In the genomic region with DNA sequence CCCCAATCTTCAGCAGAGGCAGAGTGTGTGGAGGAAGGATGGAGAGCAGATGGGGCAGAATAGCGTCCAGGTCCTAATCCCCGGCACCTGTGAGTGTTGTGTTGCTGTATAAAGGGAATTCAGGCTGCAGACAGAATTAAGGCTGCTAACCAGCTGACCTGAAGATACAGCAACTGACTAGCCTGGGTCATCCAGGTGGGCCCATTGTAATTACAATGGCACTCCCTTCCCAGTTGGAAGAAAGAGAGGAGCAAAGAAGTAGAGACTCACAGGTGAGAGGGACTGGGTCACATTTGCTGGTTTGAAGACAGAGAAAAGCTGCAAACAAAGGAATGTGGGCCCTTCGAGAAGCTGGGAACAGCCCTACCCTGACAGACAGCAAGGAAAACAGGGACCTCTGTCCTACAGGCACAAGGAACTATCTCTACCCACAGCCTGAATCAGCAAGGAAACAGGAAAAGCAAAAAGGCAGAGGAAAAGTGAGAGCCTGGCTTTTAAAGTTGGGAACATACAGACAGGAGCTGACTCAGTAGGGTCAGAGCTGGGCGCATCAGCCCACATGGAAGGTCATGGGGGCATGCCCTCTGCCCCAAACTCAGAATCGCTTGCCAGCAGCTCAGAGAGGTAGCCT, we compare ENCODE assay signal across 17 cellular contexts. TPM values are rescaled to one million over a fixed set of nuclear protein-coding genes. Genes with fewer than 3 reads are reported as not detected.
DNase-seq lines count a peak whose midpoint lies in the region; ATAC-seq and TF ChIP-seq lines count a peak whose summit lies in the region.
"Had no signal": no experiment of that assay in that cellular context is flagged by ENCODE, and none has a peak within 500 bp of the region (broad histone marks: within the 10 kb centered on the region; RNA-seq: fewer than 3 reads in every experiment).

No MANE protein-coding gene starts in this region.

- H2AK5ac ChIP-seq in neuronal stem cell (ENCODE audit: low read depth, low read length), result no peak overlapping the region

- intact Hi-C loops in CD14-positive monocyte (cut with micrococcal nuclease) (no loop called here), left colon (cut with DNase I, micrococcal nuclease) (no loop called here), OCI-LY7 (cut with micrococcal nuclease; ENCODE audit: unreplicated experiment) (no loop called here)

- no peaks in the 10 kb centered on the region for H3K9me2 ChIP-seq in OCI-LY7 (ENCODE audit: insufficient read depth, low read length)

- no peak overlapping the region for H2BK12ac ChIP-seq in neuronal stem cell (ENCODE audit: low read length)

- no peak overlapping the region for H3K4ac ChIP-seq in neuronal stem cell (ENCODE audit: low read length)

- no peak overlapping the region for H4K91ac ChIP-seq in neuronal stem cell (ENCODE audit: low read depth, low read length, poor library complexity)

- no TSS peak for BruUV-seq in OCI-LY7 (replicated peaks; lab: Mats Ljungman, UMichigan)

- TF ChIP-seq CTCF in CD14-positive monocyte (IDR thresholded peaks at IDR 0.05) (no peak), WTC11 (IDR thresholded peaks at IDR 0.05) (no peak), OCI-LY7 (conservative IDR thresholded peaks at IDR 0.05; ENCODE audit: low read length) (no peak)

- no peak overlapping the region for H3K4me3 Mint-ChIP-seq in CD14-positive monocyte
- H3K4me3 Mint-ChIP-seq in WTC11, result no peak overlapping the region
- no peak overlapping the region for H3K4me3 Mint-ChIP-seq in natural killer cell treated with Interleukin-12 subunit alpha and Interleukin-12 subunit beta and Interleukin-15 and Interleukin-18, amount 100 ng/mL, for 72 hours

- H3K4me1 ChIP-seq in neuronal stem cell (ENCODE audit: control insufficient read depth in 2 of 2, insufficient read depth in 1 of 2, low read depth in 1 of 2, low read length in 2 of 2), result peaks cover 0 to 31% of the 10 kb centered on the region in 2 donors
- no peaks in the 10 kb centered on the region for H3K4me1 ChIP-seq in OCI-LY7 (ENCODE audit: insufficient read depth, low read length, poor library complexity, severe bottlenecking)
- H3K4me1 ChIP-seq: A549, Caco-2 had no signal

- H4K8ac ChIP-seq in neuronal stem cell (ENCODE audit: low read depth, low read length), result peak overlapping the region; percentile 68

- CTCF ChIA-PET in WTC11 (lab: Charles Lee) (interaction anchor here (0.6 to 1.8 kb wide), 9 partner anchors 9 to 540 kb away, joined by 3 to 6 read pairs (median 3); no protein-coding TSS in a partner anchor), OCI-LY7 (lab: Charles Lee; ENCODE audit: unreplicated experiment) (interaction anchor here (0.6 kb wide), 1 partner anchor 591 kb away, joined by 3 read pairs; no protein-coding TSS in a partner anchor)

- no peaks in the 10 kb centered on the region for H3K79me1 ChIP-seq in neuronal stem cell (ENCODE audit: low read depth, low read length)

- H3K4me3 ChIP-seq in neuronal stem cell (ENCODE audit: low read length in 2 of 2) (no peak overlapping the region), OCI-LY7 (ENCODE audit: low read depth, low read length, poor library complexity, severe bottlenecking) (no peak overlapping the region)
- H3K4me3 ChIP-seq: A549, SJCRH30 had no signal

- H3K36me3 Mint-ChIP-seq in CD14-positive monocyte (no peaks in the 10 kb centered on the region), WTC11 (peaks cover 3% of the 10 kb centered on the region; the same call in 1 of the 2 replicates)
- no peaks in the 10 kb centered on the region for H3K36me3 Mint-ChIP-seq in natural killer cell treated with Interleukin-12 subunit alpha and Interleukin-12 subunit beta and Interleukin-15 and Interleukin-18, amount 100 ng/mL, for 72 hours

- H3K27ac ChIP-seq in neuronal stem cell (replicated peaks; ENCODE audit: low read length), result peak overlapping the region; percentile 21
- H3K27ac ChIP-seq in OCI-LY7 (ENCODE audit: low read depth, low read length, poor library complexity, severe bottlenecking), result no peak overlapping the region
- H3K27ac ChIP-seq: A549, SJCRH30 had no signal

- no peak overlapping the region for H3K14ac ChIP-seq in neuronal stem cell (ENCODE audit: low read length)

- ATAC-seq in WTC11 (peak; percentile 75), left colon (peak; percentile 73)
- ATAC-seq in natural killer cell treated with Interleukin-12 subunit alpha and Interleukin-12 subunit beta and Interleukin-15 and Interleukin-18, amount 100 ng/mL, for 72 hours, result no peak
- ATAC-seq: A549, PC-3 had no signal

- no peak overlapping the region for H3K9ac ChIP-seq in neuronal stem cell (ENCODE audit: low read depth, low read length, poor library complexity)

- H3K79me2 ChIP-seq in OCI-LY7 (ENCODE audit: insufficient read depth, low read depth, low read length), result no peaks in the 10 kb centered on the region

- H3K36me3 ChIP-seq in neuronal stem cell (replicated peaks in 1 of 2; ENCODE audit: control insufficient read depth in 2 of 2, insufficient read depth in 2 of 2, low read length in 2 of 2), result no peaks in the 10 kb centered on the region
- no peaks in the 10 kb centered on the region for H3K36me3 ChIP-seq in OCI-LY7 (ENCODE audit: insufficient read depth, low read length)
- H3K36me3 ChIP-seq: SJCRH30 had no signal

- H3K27ac Mint-ChIP-seq in CD14-positive monocyte, result no peak overlapping the region
- peak overlapping the region; percentile 92 for H3K27ac Mint-ChIP-seq in WTC11
- no peak overlapping the region for H3K27ac Mint-ChIP-seq in natural killer cell treated with Interleukin-12 subunit alpha and Interleukin-12 subunit beta and Interleukin-15 and Interleukin-18, amount 100 ng/mL, for 72 hours

- H3K23ac ChIP-seq in neuronal stem cell (ENCODE audit: low read depth, low read length, poor library complexity), result no peak overlapping the region

- WGBS in neuronal stem cell (ENCODE audit: extremely low coverage in 2 of 2, insufficient read length in 2 of 2, insufficient replicate concordance in 1 of 2), 2 donors, result no CpG with 5 or more reads among the region's 5 CpGs

- no peak overlapping the region for H2AFZ ChIP-seq in neuronal stem cell (ENCODE audit: low read length)
- no peak overlapping the region for H2AFZ ChIP-seq in OCI-LY7 (ENCODE audit: low read length)

- POLR2A ChIA-PET in WTC11 (lab: Charles Lee), result interaction anchor here (1.5 kb wide), 1 partner anchor 21 kb away, joined by 4 read pairs; no protein-coding TSS in a partner anchor
- POLR2A ChIA-PET in OCI-LY7 (lab: Charles Lee), result interaction anchor here (0.6 kb wide), 1 partner anchor 10 kb away, joined by 3 read pairs; no protein-coding TSS in a partner anchor

- no peak overlapping the region for H3K4me2 ChIP-seq in neuronal stem cell (ENCODE audit: insufficient read depth, low read length, poor library complexity, severe bottlenecking)
- H3K4me2 ChIP-seq in OCI-LY7 (ENCODE audit: low read length), result no peak overlapping the region
- H3K4me2 ChIP-seq: A549 had no signal

- H4K20me1 ChIP-seq in OCI-LY7 (ENCODE audit: insufficient read depth, low read length), result no peaks in the 10 kb centered on the region

- no peaks in the 10 kb centered on the region for H3K4me1 Mint-ChIP-seq in CD14-positive monocyte
- peaks cover 20% of the 10 kb centered on the region for H3K4me1 Mint-ChIP-seq in WTC11
- H3K4me1 Mint-ChIP-seq in natural killer cell treated with Interleukin-12 subunit alpha and Interleukin-12 subunit beta and Interleukin-15 and Interleukin-18, amount 100 ng/mL, for 72 hours (ENCODE audit: low read depth in 2 of 2), result no peaks in the 10 kb centered on the region

- no peak overlapping the region for H2BK120ac ChIP-seq in neuronal stem cell (ENCODE audit: low read depth, low read length)

- H3K18ac ChIP-seq in neuronal stem cell (ENCODE audit: low read length), result peak overlapping the region; percentile 21

- DNase-seq in CD14-positive monocyte (ENCODE audit: low spot score) (peak; percentile 2), WTC11 (ENCODE audit: low spot score) (no peak), left colon (no peak), neuronal stem cell (ENCODE audit: low spot score) (no peak), EL (no peak), OCI-LY7 (ENCODE audit: low spot score) (no peak), DMS79 (lab: John Stamatoyannopoulos, UW) (no peak)
- no peak for DNase-seq in natural killer cell treated with Interleukin-12 subunit alpha and Interleukin-12 subunit beta and Interleukin-15 and Interleukin-18, amount 100 ng/mL, for 72 hours (ENCODE audit: low spot score)
- DNase-seq: Caco-2, NCI-H1048, NCI-H146, NCI-H2081 treated with DMSO at 0.1 percent for 48 hours, NCI-H510A, NCI-H774, PC-3 had no signal

- H3K9me3 ChIP-seq in neuronal stem cell (replicated peaks in 1 of 2; ENCODE audit: control insufficient read depth in 2 of 2, insufficient read depth in 1 of 2, low read depth in 1 of 2, low read length in 2 of 2) (no peaks in the 10 kb centered on the region), OCI-LY7 (ENCODE audit: low read length) (no peaks in the 10 kb centered on the region)
- H3K9me3 ChIP-seq: A549, SJCRH30 had no signal

- H3K27me3 ChIP-seq in neuronal stem cell (ENCODE audit: control insufficient read depth in 3 of 3, insufficient read depth in 3 of 3, low read depth in 1 of 3, low read length in 3 of 3), result no peaks in the 10 kb centered on the region
- H3K27me3 ChIP-seq: SJCRH30 had no signal

- no peak overlapping the region for H2BK5ac ChIP-seq in neuronal stem cell (ENCODE audit: low read length)

- H3K9me3 Mint-ChIP-seq in CD14-positive monocyte, result peaks cover 0 to 16% (median 9%) of the 10 kb centered on the region in 7 donors
- peaks cover 10% of the 10 kb centered on the region for H3K9me3 Mint-ChIP-seq in WTC11
- H3K9me3 Mint-ChIP-seq in natural killer cell treated with Interleukin-12 subunit alpha and Interleukin-12 subunit beta and Interleukin-15 and Interleukin-18, amount 100 ng/mL, for 72 hours, result no peaks in the 10 kb centered on the region

- H2BK15ac ChIP-seq in neuronal stem cell (ENCODE audit: low read length), result no peak overlapping the region

- peaks cover 0 to 4% (median 2%) of the 10 kb centered on the region in 3 donors for H3K27me3 Mint-ChIP-seq in CD14-positive monocyte (ENCODE audit: low read depth in 3 of 3)
- no peaks in the 10 kb centered on the region for H3K27me3 Mint-ChIP-seq in WTC11 (ENCODE audit: low read depth)
- peaks cover 5% of the 10 kb centered on the region in 2 donors for H3K27me3 Mint-ChIP-seq in natural killer cell treated with Interleukin-12 subunit alpha and Interleukin-12 subunit beta and Interleukin-15 and Interleukin-18, amount 100 ng/mL, for 72 hours

RNA-seq across cellular contexts. Expression of gene TMEM72, which starts 11.6 kb away (rescaled TPM):
- polyA plus RNA-seq in CD14-positive monocyte, result not detected
- total RNA-seq in WTC11 (2021) (0.11 TPM in 1 of 3 replicates, not detected in the others), left colon (10 to 100 TPM; 25.0 to 33.1 TPM), OCI-LY7 (2022) (not detected in 2 replicates)
- polyA plus RNA-seq in neuronal stem cell (2013, experiment 1 of 2), result not detected
- 0.03 TPM for polyA plus RNA-seq in neuronal stem cell (2013, experiment 2 of 2)
- not detected in 2 replicates for total RNA-seq in OCI-LY7 (2014; rRNA removed; shearing (Covaris generic))
- total RNA-seq in natural killer cell treated with Interleukin-12 subunit alpha and Interleukin-12 subunit beta and Interleukin-15 and Interleukin-18, amount 100 ng/mL, for 72 hours, result not detected
- total RNA-seq: Caco-2, PC-3 had no signal
- polyA plus RNA-seq: A549 had no signal

Comparison
In these comparisons a context has a peak if more than half of its experiments do, and no peak if none do; other contexts are left out.
1. ATAC-seq: peak in WTC11 (single experiment) and left colon (single experiment); none in natural killer cell treated with Interleukin-12 subunit alpha and Interleukin-12 subunit beta and Interleukin-15 and Interleukin-18, amount 100 ng/mL, for 72 hours (0 of 2).
2. RNA of gene TMEM72, which starts 11.6 kb away (total RNA-seq): 25.0 to 33.1 TPM in left colon; 0.11 TPM in WTC11, not detected in OCI-LY7 and not detected in natural killer cell treated with Interleukin-12 subunit alpha and Interleukin-12 subunit beta and Interleukin-15 and Interleukin-18, amount 100 ng/mL, for 72 hours; every median in the first group is over 10 times any median in the second.